1 cellular context compared by ENCODE assay signal in genomic region chr6:125986956-125987617, GRCh38.
TF ChIP-seq lines count a peak whose summit lies in the region.

No MANE protein-coding gene starts in this region.

TF ChIP-seq in HepG2, 621 proteins besides CTCF, POLR2A, EP300 and RAD21 (continued from another document and continues in another):
- TF ChIP-seq, protein P1, sequence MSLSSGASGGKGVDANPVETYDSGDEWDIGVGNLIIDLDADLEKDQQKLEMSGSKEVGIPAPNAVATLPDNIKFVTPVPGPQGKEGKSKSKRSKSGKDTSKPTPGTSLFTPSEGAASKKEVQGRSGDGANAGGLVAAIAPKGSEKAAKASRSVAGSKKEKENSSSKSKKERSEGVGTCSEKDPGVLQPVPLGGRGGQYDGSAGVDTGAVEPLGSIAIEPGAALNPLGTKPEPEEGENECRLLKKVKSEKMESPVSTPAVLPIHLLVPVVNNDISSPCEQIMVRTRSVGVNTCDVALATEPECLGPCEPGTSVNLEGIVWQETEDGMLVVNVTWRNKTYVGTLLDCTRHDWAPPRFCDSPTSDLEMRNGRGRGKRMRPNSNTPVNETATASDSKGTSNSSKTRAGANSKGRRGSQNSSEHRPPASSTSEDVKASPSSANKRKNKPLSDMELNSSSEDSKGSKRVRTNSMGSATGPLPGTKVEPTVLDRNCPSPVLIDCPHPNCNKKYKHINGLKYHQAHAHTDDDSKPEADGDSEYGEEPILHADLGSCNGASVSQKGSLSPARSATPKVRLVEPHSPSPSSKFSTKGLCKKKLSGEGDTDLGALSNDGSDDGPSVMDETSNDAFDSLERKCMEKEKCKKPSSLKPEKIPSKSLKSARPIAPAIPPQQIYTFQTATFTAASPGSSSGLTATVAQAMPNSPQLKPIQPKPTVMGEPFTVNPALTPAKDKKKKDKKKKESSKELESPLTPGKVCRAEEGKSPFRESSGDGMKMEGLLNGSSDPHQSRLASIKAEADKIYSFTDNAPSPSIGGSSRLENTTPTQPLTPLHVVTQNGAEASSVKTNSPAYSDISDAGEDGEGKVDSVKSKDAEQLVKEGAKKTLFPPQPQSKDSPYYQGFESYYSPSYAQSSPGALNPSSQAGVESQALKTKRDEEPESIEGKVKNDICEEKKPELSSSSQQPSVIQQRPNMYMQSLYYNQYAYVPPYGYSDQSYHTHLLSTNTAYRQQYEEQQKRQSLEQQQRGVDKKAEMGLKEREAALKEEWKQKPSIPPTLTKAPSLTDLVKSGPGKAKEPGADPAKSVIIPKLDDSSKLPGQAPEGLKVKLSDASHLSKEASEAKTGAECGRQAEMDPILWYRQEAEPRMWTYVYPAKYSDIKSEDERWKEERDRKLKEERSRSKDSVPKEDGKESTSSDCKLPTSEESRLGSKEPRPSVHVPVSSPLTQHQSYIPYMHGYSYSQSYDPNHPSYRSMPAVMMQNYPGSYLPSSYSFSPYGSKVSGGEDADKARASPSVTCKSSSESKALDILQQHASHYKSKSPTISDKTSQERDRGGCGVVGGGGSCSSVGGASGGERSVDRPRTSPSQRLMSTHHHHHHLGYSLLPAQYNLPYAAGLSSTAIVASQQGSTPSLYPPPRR (CRISPR knock-in tag; IDR thresholded peaks at IDR 0.05; ENCODE audit: borderline replicate concordance) = no peak
- TF ChIP-seq GMEB2 (CRISPR knock-in tag; IDR thresholded peaks at IDR 0.05; ENCODE audit: low read depth) (no peak), ZNF501 (CRISPR knock-in tag; IDR thresholded peaks at IDR 0.05) (no peak), CEBPG (CRISPR knock-in tag; IDR thresholded peaks at IDR 0.05) (peak; percentile 51), ATF7-NPFF (CRISPR knock-in tag; IDR thresholded peaks at IDR 0.05; ENCODE audit: low read depth) (no peak), ZNF776 (CRISPR knock-in tag; IDR thresholded peaks at IDR 0.05) (no peak), ETS1 (CRISPR knock-in tag; IDR thresholded peaks at IDR 0.05) (no peak; the same call in 1 of the 2 replicates), KDM4B (CRISPR knock-in tag; IDR thresholded peaks at IDR 0.05) (no peak), CC2D1A (CRISPR knock-in tag; IDR thresholded peaks at IDR 0.05) (0 out of 2 replicates have a peak, but pooled peaks have one; percentile 28), ZNF276 (CRISPR knock-in tag; IDR thresholded peaks at IDR 0.05; ENCODE audit: low read depth) (no peak), ZNF800 (CRISPR knock-in tag; IDR thresholded peaks at IDR 0.05) (no peak; the same call in 1 of the 2 replicates), XRCC5 (optimal IDR thresholded peaks at IDR 0.05; ENCODE audit: low read length) (no peak), ZNF207 (IDR thresholded peaks at IDR 0.05; ENCODE audit: borderline replicate concordance) (no peak), ZNF274 (CRISPR knock-in tag; IDR thresholded peaks at IDR 0.05) (no peak), ZNF674 (CRISPR knock-in tag; IDR thresholded peaks at IDR 0.05; ENCODE audit: low read depth) (no peak), HOXA9 (CRISPR knock-in tag; IDR thresholded peaks at IDR 0.05; ENCODE audit: borderline replicate concordance) (no peak), HOXA5 (CRISPR knock-in tag; IDR thresholded peaks at IDR 0.05) (0 out of 2 replicates have a peak, but pooled peaks have one; percentile 52)
- TF ChIP-seq, protein P2, sequence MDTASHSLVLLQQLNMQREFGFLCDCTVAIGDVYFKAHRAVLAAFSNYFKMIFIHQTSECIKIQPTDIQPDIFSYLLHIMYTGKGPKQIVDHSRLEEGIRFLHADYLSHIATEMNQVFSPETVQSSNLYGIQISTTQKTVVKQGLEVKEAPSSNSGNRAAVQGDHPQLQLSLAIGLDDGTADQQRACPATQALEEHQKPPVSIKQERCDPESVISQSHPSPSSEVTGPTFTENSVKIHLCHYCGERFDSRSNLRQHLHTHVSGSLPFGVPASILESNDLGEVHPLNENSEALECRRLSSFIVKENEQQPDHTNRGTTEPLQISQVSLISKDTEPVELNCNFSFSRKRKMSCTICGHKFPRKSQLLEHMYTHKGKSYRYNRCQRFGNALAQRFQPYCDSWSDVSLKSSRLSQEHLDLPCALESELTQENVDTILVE (CRISPR knock-in tag; IDR thresholded peaks at IDR 0.05) = 0 out of 2 replicates have a peak, but pooled peaks have one; percentile 7
- TF ChIP-seq, protein P3, sequence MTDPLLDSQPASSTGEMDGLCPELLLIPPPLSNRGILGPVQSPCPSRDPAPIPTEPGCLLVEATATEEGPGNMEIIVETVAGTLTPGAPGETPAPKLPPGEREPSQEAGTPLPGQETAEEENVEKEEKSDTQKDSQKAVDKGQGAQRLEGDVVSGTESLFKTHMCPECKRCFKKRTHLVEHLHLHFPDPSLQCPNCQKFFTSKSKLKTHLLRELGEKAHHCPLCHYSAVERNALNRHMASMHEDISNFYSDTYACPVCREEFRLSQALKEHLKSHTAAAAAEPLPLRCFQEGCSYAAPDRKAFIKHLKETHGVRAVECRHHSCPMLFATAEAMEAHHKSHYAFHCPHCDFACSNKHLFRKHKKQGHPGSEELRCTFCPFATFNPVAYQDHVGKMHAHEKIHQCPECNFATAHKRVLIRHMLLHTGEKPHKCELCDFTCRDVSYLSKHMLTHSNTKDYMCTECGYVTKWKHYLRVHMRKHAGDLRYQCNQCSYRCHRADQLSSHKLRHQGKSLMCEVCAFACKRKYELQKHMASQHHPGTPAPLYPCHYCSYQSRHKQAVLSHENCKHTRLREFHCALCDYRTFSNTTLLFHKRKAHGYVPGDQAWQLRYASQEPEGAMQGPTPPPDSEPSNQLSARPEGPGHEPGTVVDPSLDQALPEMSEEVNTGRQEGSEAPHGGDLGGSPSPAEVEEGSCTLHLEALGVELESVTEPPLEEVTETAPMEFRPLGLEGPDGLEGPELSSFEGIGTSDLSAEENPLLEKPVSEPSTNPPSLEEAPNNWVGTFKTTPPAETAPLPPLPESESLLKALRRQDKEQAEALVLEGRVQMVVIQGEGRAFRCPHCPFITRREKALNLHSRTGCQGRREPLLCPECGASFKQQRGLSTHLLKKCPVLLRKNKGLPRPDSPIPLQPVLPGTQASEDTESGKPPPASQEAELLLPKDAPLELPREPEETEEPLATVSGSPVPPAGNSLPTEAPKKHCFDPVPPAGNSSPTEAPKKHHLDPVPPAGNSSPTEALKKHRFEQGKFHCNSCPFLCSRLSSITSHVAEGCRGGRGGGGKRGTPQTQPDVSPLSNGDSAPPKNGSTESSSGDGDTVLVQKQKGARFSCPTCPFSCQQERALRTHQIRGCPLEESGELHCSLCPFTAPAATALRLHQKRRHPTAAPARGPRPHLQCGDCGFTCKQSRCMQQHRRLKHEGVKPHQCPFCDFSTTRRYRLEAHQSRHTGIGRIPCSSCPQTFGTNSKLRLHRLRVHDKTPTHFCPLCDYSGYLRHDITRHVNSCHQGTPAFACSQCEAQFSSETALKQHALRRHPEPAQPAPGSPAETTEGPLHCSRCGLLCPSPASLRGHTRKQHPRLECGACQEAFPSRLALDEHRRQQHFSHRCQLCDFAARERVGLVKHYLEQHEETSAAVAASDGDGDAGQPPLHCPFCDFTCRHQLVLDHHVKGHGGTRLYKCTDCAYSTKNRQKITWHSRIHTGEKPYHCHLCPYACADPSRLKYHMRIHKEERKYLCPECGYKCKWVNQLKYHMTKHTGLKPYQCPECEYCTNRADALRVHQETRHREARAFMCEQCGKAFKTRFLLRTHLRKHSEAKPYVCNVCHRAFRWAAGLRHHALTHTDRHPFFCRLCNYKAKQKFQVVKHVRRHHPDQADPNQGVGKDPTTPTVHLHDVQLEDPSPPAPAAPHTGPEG (CRISPR knock-in tag; IDR thresholded peaks at IDR 0.05) = peak; percentile 49; the same call in 1 of the 2 replicates
- TF ChIP-seq, protein P4, sequence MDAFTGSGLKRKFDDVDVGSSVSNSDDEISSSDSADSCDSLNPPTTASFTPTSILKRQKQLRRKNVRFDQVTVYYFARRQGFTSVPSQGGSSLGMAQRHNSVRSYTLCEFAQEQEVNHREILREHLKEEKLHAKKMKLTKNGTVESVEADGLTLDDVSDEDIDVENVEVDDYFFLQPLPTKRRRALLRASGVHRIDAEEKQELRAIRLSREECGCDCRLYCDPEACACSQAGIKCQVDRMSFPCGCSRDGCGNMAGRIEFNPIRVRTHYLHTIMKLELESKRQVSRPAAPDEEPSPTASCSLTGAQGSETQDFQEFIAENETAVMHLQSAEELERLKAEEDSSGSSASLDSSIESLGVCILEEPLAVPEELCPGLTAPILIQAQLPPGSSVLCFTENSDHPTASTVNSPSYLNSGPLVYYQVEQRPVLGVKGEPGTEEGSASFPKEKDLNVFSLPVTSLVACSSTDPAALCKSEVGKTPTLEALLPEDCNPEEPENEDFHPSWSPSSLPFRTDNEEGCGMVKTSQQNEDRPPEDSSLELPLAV (CRISPR knock-in tag; conservative IDR thresholded peaks at IDR 0.05; ENCODE audit: low read depth) = no peak
- TF ChIP-seq, protein P5, sequence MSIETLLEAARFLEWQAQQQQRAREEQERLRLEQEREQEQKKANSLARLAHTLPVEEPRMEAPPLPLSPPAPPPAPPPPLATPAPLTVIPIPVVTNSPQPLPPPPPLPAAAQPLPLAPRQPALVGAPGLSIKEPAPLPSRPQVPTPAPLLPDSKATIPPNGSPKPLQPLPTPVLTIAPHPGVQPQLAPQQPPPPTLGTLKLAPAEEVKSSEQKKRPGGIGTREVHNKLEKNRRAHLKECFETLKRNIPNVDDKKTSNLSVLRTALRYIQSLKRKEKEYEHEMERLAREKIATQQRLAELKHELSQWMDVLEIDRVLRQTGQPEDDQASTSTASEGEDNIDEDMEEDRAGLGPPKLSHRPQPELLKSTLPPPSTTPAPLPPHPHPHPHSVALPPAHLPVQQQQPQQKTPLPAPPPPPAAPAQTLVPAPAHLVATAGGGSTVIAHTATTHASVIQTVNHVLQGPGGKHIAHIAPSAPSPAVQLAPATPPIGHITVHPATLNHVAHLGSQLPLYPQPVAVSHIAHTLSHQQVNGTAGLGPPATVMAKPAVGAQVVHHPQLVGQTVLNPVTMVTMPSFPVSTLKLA (IDR thresholded peaks at IDR 0.05) = peak; percentile 55
- TF ChIP-seq, protein P6, sequence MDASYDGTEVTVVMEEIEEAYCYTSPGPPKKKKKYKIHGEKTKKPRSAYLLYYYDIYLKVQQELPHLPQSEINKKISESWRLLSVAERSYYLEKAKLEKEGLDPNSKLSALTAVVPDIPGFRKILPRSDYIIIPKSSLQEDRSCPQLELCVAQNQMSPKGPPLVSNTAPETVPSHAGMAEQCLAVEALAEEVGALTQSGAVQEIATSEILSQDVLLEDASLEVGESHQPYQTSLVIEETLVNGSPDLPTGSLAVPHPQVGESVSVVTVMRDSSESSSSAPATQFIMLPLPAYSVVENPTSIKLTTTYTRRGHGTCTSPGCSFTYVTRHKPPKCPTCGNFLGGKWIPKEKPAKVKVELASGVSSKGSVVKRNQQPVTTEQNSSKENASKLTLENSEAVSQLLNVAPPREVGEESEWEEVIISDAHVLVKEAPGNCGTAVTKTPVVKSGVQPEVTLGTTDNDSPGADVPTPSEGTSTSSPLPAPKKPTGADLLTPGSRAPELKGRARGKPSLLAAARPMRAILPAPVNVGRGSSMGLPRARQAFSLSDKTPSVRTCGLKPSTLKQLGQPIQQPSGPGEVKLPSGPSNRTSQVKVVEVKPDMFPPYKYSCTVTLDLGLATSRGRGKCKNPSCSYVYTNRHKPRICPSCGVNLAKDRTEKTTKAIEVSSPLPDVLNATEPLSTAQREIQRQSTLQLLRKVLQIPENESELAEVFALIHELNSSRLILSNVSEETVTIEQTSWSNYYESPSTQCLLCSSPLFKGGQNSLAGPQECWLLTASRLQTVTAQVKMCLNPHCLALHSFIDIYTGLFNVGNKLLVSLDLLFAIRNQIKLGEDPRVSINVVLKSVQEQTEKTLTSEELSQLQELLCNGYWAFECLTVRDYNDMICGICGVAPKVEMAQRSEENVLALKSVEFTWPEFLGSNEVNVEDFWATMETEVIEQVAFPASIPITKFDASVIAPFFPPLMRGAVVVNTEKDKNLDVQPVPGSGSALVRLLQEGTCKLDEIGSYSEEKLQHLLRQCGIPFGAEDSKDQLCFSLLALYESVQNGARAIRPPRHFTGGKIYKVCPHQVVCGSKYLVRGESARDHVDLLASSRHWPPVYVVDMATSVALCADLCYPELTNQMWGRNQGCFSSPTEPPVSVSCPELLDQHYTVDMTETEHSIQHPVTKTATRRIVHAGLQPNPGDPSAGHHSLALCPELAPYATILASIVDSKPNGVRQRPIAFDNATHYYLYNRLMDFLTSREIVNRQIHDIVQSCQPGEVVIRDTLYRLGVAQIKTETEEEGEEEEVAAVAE (CRISPR knock-in tag; IDR thresholded peaks at IDR 0.05; ENCODE audit: borderline replicate concordance) = no peak
